Comparison of ENCODE assay signal across 31 cellular contexts in genomic region chr15:62612771-62613170, GRCh38.
"Had no signal": no experiment of that assay in that cellular context is flagged by ENCODE, and none has a peak within 500 bp of the region (broad histone marks: within the 10 kb centered on the region; RNA-seq: fewer than 3 reads in every experiment).

No MANE protein-coding gene starts in this region.

- H3K27ac Mint-ChIP-seq: activated CD8-positive, alpha-beta T cell treated with anti-CD3 and anti-CD28 coated beads, Interleukin-2, amount 10 ng/mL, durations not matched to agents 7 days and 5 days; activated naive CD4-positive, alpha-beta T cell treated with anti-CD3 and anti-CD28 coated beads, Interleukin-2, amount 50 U/mL, for 24 hours; activated T-cell treated with anti-CD3 and anti-CD28 coated beads, Interleukin-2, amount 50 U/mL, for 24 hours; activated T-helper 1 cell treated with anti-CD3 and anti-CD28 coated beads, Interleukin-12 subunit alpha, Interleukin-12 subunit beta, Interleukin-2, Interleukin-4 antibody, amounts not matched to agents 30 ng/mL and 10 ng/mL and 1 ng/mL, durations not matched to agents 14 hours and 24 hours and 36 hours; T-helper 1 cell treated with Interleukin-12 subunit alpha and Interleukin-12 subunit beta and Interleukin-4 antibody, amounts not matched to agents 30 μg/mL and 1 μg/mL, for 36 hours; WTC11 had no signal

- DNase-seq: activated CD4-positive, alpha-beta T cell treated with anti-CD3 and anti-CD28 coated beads for 48 hours; activated CD4-positive, alpha-beta T cell treated with anti-CD3 and anti-CD28 coated beads, Interleukin-2, amount 50 U/mL, for 4 hours; activated CD4-positive, CD25-positive, alpha-beta regulatory T cell treated with anti-CD3 and anti-CD28 coated beads, Interleukin-2, amount 50 U/mL, for 72 hours; activated CD8-positive, alpha-beta T cell treated with anti-CD3 and anti-CD28 coated beads, Interleukin-2, amount 10 ng/mL, durations not matched to agents 7 days and 5 days; activated effector memory CD4-positive, alpha-beta T cell treated with Interleukin-2 at 50 U/mL for 16 hours; activated naive CD4-positive, alpha-beta T cell; activated T-cell treated with anti-CD3 and anti-CD28 coated beads, Interleukin-2, amount 50 U/mL, for 24 hours; amniotic stem cell; brain microvascular endothelial cell; MG63; MV-4-11; NCI-H1092 treated with DMSO at 0.1 percent for 48 hours; NCI-H1417 treated with DMSO at 0.1 percent for 48 hours; NCI-H1694; NCI-H2029; NCI-H2107; NCI-H2171 treated with DMSO at 0.1 percent for 48 hours; NCI-H345; NCI-H510A; NCI-H526 treated with DMSO at 0.1 percent for 48 hours; NCI-H82; Right ventricle myocardium superior; SJCRH30; T-helper 9 cell had no signal

- H3K36me3 Mint-ChIP-seq: activated naive CD4-positive, alpha-beta T cell treated with anti-CD3 and anti-CD28 coated beads, Interleukin-2, amount 50 U/mL, for 24 hours; WTC11 had no signal

- H3K36me3 ChIP-seq: brain microvascular endothelial cell, cardiac muscle cell, MG63, SJCRH30 had no signal

- H3K9me3 ChIP-seq: MG63, SJCRH30 had no signal

- H3K27ac ChIP-seq: brain microvascular endothelial cell, cardiac muscle cell, RWPE1, SJCRH30 had no signal

- H3K4me1 Mint-ChIP-seq: activated naive CD4-positive, alpha-beta T cell treated with anti-CD3 and anti-CD28 coated beads, Interleukin-2, amount 50 U/mL, for 24 hours; WTC11 had no signal

- H3K4me3 ChIP-seq: cardiac muscle cell, MG63, SJCRH30 had no signal

- ATAC-seq: activated CD8-positive, alpha-beta T cell treated with anti-CD3 and anti-CD28 coated beads, Interleukin-2, amount 10 ng/mL, durations not matched to agents 7 days and 5 days; Panc1; WTC11 had no signal

- H3K9me3 Mint-ChIP-seq: activated naive CD4-positive, alpha-beta T cell treated with anti-CD3 and anti-CD28 coated beads, Interleukin-2, amount 50 U/mL, for 24 hours; activated T-cell treated with anti-CD3 and anti-CD28 coated beads, Interleukin-2, amount 50 U/mL, for 24 hours; activated T-helper 1 cell treated with anti-CD3 and anti-CD28 coated beads, Interleukin-12 subunit alpha, Interleukin-12 subunit beta, Interleukin-2, Interleukin-4 antibody, amounts not matched to agents 30 ng/mL and 10 ng/mL and 1 ng/mL, durations not matched to agents 14 hours and 24 hours and 36 hours; T-helper 1 cell treated with Interleukin-12 subunit alpha and Interleukin-12 subunit beta and Interleukin-4 antibody, amounts not matched to agents 30 μg/mL and 1 μg/mL, for 36 hours; WTC11 had no signal

- H3K27me3 ChIP-seq: brain microvascular endothelial cell, cardiac muscle cell, MG63, SJCRH30 had no signal

- H3K4me3 Mint-ChIP-seq: activated CD8-positive, alpha-beta T cell treated with anti-CD3 and anti-CD28 coated beads, Interleukin-2, amount 10 ng/mL, durations not matched to agents 7 days and 5 days; activated naive CD4-positive, alpha-beta T cell treated with anti-CD3 and anti-CD28 coated beads, Interleukin-2, amount 50 U/mL, for 24 hours; activated T-cell treated with anti-CD3 and anti-CD28 coated beads, Interleukin-2, amount 50 U/mL, for 24 hours; activated T-helper 1 cell treated with anti-CD3 and anti-CD28 coated beads, Interleukin-12 subunit alpha, Interleukin-12 subunit beta, Interleukin-2, Interleukin-4 antibody, amounts not matched to agents 30 ng/mL and 10 ng/mL and 1 ng/mL, durations not matched to agents 14 hours and 24 hours and 36 hours; T-helper 1 cell treated with Interleukin-12 subunit alpha and Interleukin-12 subunit beta and Interleukin-4 antibody, amounts not matched to agents 30 μg/mL and 1 μg/mL, for 36 hours; WTC11 had no signal
